ENCODE assay signal across 30 cellular contexts in the genomic region with DNA sequence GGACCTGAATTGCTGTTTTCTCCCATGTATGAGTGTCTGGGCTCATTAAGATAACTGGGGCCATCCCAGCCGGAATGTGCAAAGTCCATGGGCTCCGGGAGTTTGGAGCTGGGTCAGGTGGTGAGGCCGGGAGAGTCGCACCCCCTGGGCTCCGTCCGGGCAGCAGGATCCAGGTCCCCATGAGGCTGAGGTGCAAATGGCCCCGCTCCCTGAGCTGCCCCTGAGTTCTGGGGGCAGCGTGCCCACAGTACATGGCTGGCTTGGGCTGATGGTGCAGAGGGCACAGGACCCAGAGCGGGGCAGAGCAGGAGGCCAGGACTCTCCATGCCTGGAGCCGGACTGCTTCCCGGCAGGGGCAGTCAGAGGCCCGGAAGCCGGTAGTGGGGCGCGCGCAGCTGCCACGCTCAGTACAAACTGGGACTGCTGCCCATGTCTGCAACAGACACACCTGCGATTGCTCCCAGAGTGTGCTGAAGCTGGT.
DNase-seq lines count a peak whose midpoint lies in the region; ATAC-seq, FAIRE-seq and TF ChIP-seq lines count a peak whose summit lies in the region.
"Had no signal": no experiment of that assay in that cellular context is flagged by ENCODE, and none has a peak within 500 bp of the region (broad histone marks: within the 10 kb centered on the region; RNA-seq: fewer than 3 reads in every experiment).

No MANE protein-coding gene starts in this region.

- H3K4me3 ChIP-seq in K562 (no peak overlapping the region), kidney (ENCODE audit: low read length in 2 of 2) (no peak overlapping the region), testis (no peak overlapping the region), mammary epithelial cell (replicated peaks in 1 of 3; ENCODE audit: insufficient read depth in 1 of 3, low read depth in 2 of 3, low read length in 3 of 3) (no peak overlapping the region)
- H3K4me3 ChIP-seq: dorsolateral prefrontal cortex, esophagus squamous epithelium had no signal

- peaks cover 7% of the 10 kb centered on the region for H3K9me3 Mint-ChIP-seq in MCF 10A (ENCODE audit: unreplicated experiment)

- H3K27ac Mint-ChIP-seq in MCF 10A (ENCODE audit: low read depth, unreplicated experiment), result no peak overlapping the region
- H3K27ac Mint-ChIP-seq: activated naive CD8-positive, alpha-beta T cell treated with anti-CD3 and anti-CD28 coated beads, Interleukin-2, amount 50 U/mL, for 24 hours; activated T-cell treated with anti-CD3 and anti-CD28 coated beads, Interleukin-2, amount 50 U/mL, for 24 hours; CD8-positive, alpha-beta T cell; memory B cell; T-helper 1 cell treated with Interleukin-12 subunit alpha and Interleukin-12 subunit beta and Interleukin-4 antibody, amounts not matched to agents 30 μg/mL and 1 μg/mL, for 36 hours; type B pancreatic cell had no signal

- intact Hi-C loops in K562 (cut with micrococcal nuclease), result no loop called here
- intact Hi-C loops in kidney (cut with DNase I), result no loop called here
- intact Hi-C loops in sciatic nerve (cut with DNase I), result loop anchor here (5.0 kb wide), 1 partner anchor 1297 kb away; no protein-coding TSS in a partner anchor
- intact Hi-C loops in testis (cut with DNase I; ENCODE audit: low total_unique reads), result no loop called here
- intact Hi-C loops in MCF 10A (cut with micrococcal nuclease), result no loop called here
- intact Hi-C loops in mammary epithelial cell (cut with micrococcal nuclease), result no loop called here

- no peaks in the 10 kb centered on the region for H3K27me3 Mint-ChIP-seq in MCF 10A (ENCODE audit: insufficient read depth, unreplicated experiment)
- H3K27me3 Mint-ChIP-seq: activated naive CD8-positive, alpha-beta T cell treated with anti-CD3 and anti-CD28 coated beads, Interleukin-2, amount 50 U/mL, for 24 hours; activated T-cell treated with anti-CD3 and anti-CD28 coated beads, Interleukin-2, amount 50 U/mL, for 24 hours; memory B cell; type B pancreatic cell had no signal

- H3K9me1 ChIP-seq in K562 (ENCODE audit: control insufficient read depth, insufficient read depth, low read length), result no peaks in the 10 kb centered on the region

- H3K27ac ChIP-seq in K562 (ENCODE audit: extremely low read depth, low read depth, low read length) (no peak overlapping the region), kidney (ENCODE audit: low read depth in 2 of 2, low read length in 2 of 2) (peak overlapping the region; percentile 16 to 38), testis (no peak overlapping the region), mammary epithelial cell (ENCODE audit: insufficient read depth, low read depth, low read length) (no peak overlapping the region)
- H3K27ac ChIP-seq: esophagus squamous epithelium, foreskin keratinocyte, HL-60, parathyroid adenoma had no signal

- TF ChIP-seq RAD21 in K562 (CRISPR knock-in tag; conservative IDR thresholded peaks at IDR 0.05 in 1 of 2, IDR thresholded peaks at IDR 0.05 in 1 of 2), result no peak

- in situ Hi-C loops in K562 (cut with MboI) (no loop called here), mammary epithelial cell (cut with MboI; ENCODE audit: low sequenced_read_pairs in 2 of 2) (no loop called here)

- no peak for TF ChIP-seq EP300 in K562 (IDR thresholded peaks at IDR 0.05; ENCODE audit: low read length)

- DNase-seq in HuH-7 (ENCODE audit: low spot score), result peak; percentile 69
- DNase-seq in K562 (ENCODE audit: extremely low read depth in 1 of 4, low spot score in 3 of 4), result no peak
- DNase-seq in kidney, result no peak
- DNase-seq in sciatic nerve (ENCODE audit: low spot score), result no peak
- DNase-seq in activated T-cell treated with anti-CD3 and anti-CD28 coated beads for 4 hours, result no peak
- no peak for DNase-seq in testis
- DNase-seq in MCF 10A (ENCODE audit: unreplicated experiment), result no peak
- DNase-seq in mammary epithelial cell, result no peak
- DNase-seq: activated CD4-positive, alpha-beta T cell treated with anti-CD3 and anti-CD28 coated beads, Interleukin-2, amount 50 U/mL, for 1 hour; activated CD4-positive, CD25-positive, alpha-beta regulatory T cell; activated gamma-delta T cell treated with Interleukin-2 at 50 U/mL for 16 hours; activated naive CD8-positive, alpha-beta T cell treated with anti-CD3 and anti-CD28 coated beads, Interleukin-2, amount 50 U/mL, for 24 hours; activated T-cell treated with anti-CD3 and anti-CD28 coated beads, Interleukin-2, amount 50 U/mL, for 24 hours; BE2C; CD8-positive, alpha-beta T cell; cerebellar nuclear complex; esophagus squamous epithelium; Kasumi-1; kidney glomerular epithelial cell; stimulated activated CD4-positive, alpha-beta T cell treated with anti-CD3 and anti-CD28 coated beads, Interleukin-4, amount 100 ng/mL, for 1 hour had no signal

- H3K27me3 ChIP-seq in K562 (ENCODE audit: control insufficient read depth in 2 of 2, insufficient read depth in 2 of 2, low read length in 2 of 2), result no peaks in the 10 kb centered on the region
- no peaks in the 10 kb centered on the region for H3K27me3 ChIP-seq in testis
- H3K27me3 ChIP-seq in mammary epithelial cell (ENCODE audit: insufficient read depth, low read length), result no peaks in the 10 kb centered on the region
- H3K27me3 ChIP-seq: BE2C, dorsolateral prefrontal cortex, esophagus squamous epithelium had no signal

- no peak overlapping the region for H2AFZ ChIP-seq in K562 (ENCODE audit: low read depth, low read length)
- H2AFZ ChIP-seq in mammary epithelial cell (ENCODE audit: low read depth, low read length), result no peak overlapping the region
- H2AFZ ChIP-seq: parathyroid adenoma had no signal

- no peak overlapping the region for H3K4me3 Mint-ChIP-seq in MCF 10A (ENCODE audit: unreplicated experiment)
- H3K4me3 Mint-ChIP-seq: activated naive CD8-positive, alpha-beta T cell treated with anti-CD3 and anti-CD28 coated beads, Interleukin-2, amount 50 U/mL, for 24 hours; activated T-cell treated with anti-CD3 and anti-CD28 coated beads, Interleukin-2, amount 50 U/mL, for 24 hours; CD8-positive, alpha-beta T cell; memory B cell; T-helper 1 cell treated with Interleukin-12 subunit alpha and Interleukin-12 subunit beta and Interleukin-4 antibody, amounts not matched to agents 30 μg/mL and 1 μg/mL, for 36 hours; type B pancreatic cell had no signal

- WGBS in K562 (ENCODE audit: insufficient coverage, low coverage, missing lambda C conversion rate), result 95% methylated on average over 17 of the region's 18 CpGs
- WGBS in testis, 2 donors, result 91 to 93% methylated on average over 6 to 18 of the region's 18 CpGs
- 94% methylated on average over 13 of the region's 18 CpGs for WGBS in mammary epithelial cell (ENCODE audit: low coverage, missing lambda C conversion rate)

- H3K4me1 Mint-ChIP-seq in MCF 10A (ENCODE audit: insufficient read depth, unreplicated experiment), result no peaks in the 10 kb centered on the region
- H3K4me1 Mint-ChIP-seq: activated naive CD8-positive, alpha-beta T cell treated with anti-CD3 and anti-CD28 coated beads, Interleukin-2, amount 50 U/mL, for 24 hours; memory B cell had no signal

- BruUV-seq in K562 (replicated peaks; lab: Mats Ljungman, UMichigan) (no TSS peak), MCF 10A (replicated peaks; lab: Mats Ljungman, UMichigan) (no TSS peak), mammary epithelial cell (replicated peaks; lab: Mats Ljungman, UMichigan) (no TSS peak)

- no peak overlapping the region for H3K4me2 ChIP-seq in K562 (ENCODE audit: insufficient read depth, low read length)
- no peak overlapping the region for H3K4me2 ChIP-seq in mammary epithelial cell (ENCODE audit: insufficient read depth, low read depth, low read length)

- peaks cover 22% of the 10 kb centered on the region for H3K36me3 Mint-ChIP-seq in MCF 10A (ENCODE audit: insufficient read depth, unreplicated experiment)

- 0 out of 2 replicates have a peak, but pooled peaks cover 6% of the 10 kb centered on the region for H4K20me1 ChIP-seq in K562 (replicated peaks; ENCODE audit: control insufficient read depth, insufficient read depth, low read length)
- H4K20me1 ChIP-seq in mammary epithelial cell (ENCODE audit: insufficient read depth, low read length), result no peaks in the 10 kb centered on the region

- H3K36me3 ChIP-seq in K562 (ENCODE audit: control insufficient read depth, insufficient read depth, low read length) (no peaks in the 10 kb centered on the region), kidney (ENCODE audit: control insufficient read depth in 1 of 2, insufficient read depth in 2 of 2, low read length in 2 of 2) (no peaks in the 10 kb centered on the region), testis (ENCODE audit: low read depth, missing control alignments) (no peaks in the 10 kb centered on the region), mammary epithelial cell (ENCODE audit: insufficient read depth, low read length) (peaks cover 1% of the 10 kb centered on the region)

- TF ChIP-seq CTCF in K562 (IDR thresholded peaks at IDR 0.05 in 2 of 3, conservative IDR thresholded peaks at IDR 0.05 in 1 of 3; ENCODE audit: insufficient read depth in 2 of 3, low read depth in 1 of 3, low read length in 3 of 3), result no peak
- no peak for TF ChIP-seq CTCF in kidney (IDR thresholded peaks at IDR 0.05; ENCODE audit: borderline replicate concordance, extremely low read depth, insufficient read depth)
- no peak for TF ChIP-seq CTCF in testis (IDR thresholded peaks at IDR 0.05)
- no peak for TF ChIP-seq CTCF in MCF 10A (IDR thresholded peaks at IDR 0.05; ENCODE audit: unreplicated experiment)
- TF ChIP-seq CTCF in mammary epithelial cell (conservative IDR thresholded peaks at IDR 0.05 in 1 of 2, IDR thresholded peaks at IDR 0.05 in 1 of 2; ENCODE audit: extremely low read depth in 1 of 2, insufficient read depth in 1 of 2, low read depth in 1 of 2, low read length in 2 of 2), result no peak

- H3K79me2 ChIP-seq in K562 (ENCODE audit: control insufficient read depth, insufficient read depth, low read length) (no peaks in the 10 kb centered on the region), mammary epithelial cell (ENCODE audit: insufficient read depth, low read length) (no peaks in the 10 kb centered on the region)
- H3K79me2 ChIP-seq: parathyroid adenoma had no signal

- no peak overlapping the region for H3K9ac ChIP-seq in K562 (ENCODE audit: insufficient read depth in 1 of 2, low read depth in 2 of 2, low read length in 2 of 2)
- no peak overlapping the region for H3K9ac ChIP-seq in kidney (ENCODE audit: low read length in 2 of 2)
- no peak overlapping the region for H3K9ac ChIP-seq in mammary epithelial cell (ENCODE audit: insufficient read depth, low read length)
- H3K9ac ChIP-seq: parathyroid adenoma had no signal

- TF ChIP-seq POLR2A in K562 (conservative IDR thresholded peaks at IDR 0.05) (no peak), testis (IDR thresholded peaks at IDR 0.05) (no peak)

- FAIRE-seq in K562 (lab: Jason Lieb, UNC) (no peak), kidney (lab: Jason Lieb, UNC) (no peak)
- FAIRE-seq: GM18507, GM19239, H1 had no signal

- dilution Hi-C loops in mammary epithelial cell (cut with HindIII; ENCODE audit: low sequenced_read_pairs), result no loop called here

- H3K9me3 ChIP-seq in K562 (replicated peaks; ENCODE audit: control insufficient read depth, insufficient read depth, low read depth, low read length) (peaks cover 3% of the 10 kb centered on the region; the same call in 1 of the 2 replicates), kidney (ENCODE audit: control insufficient read depth in 1 of 2, low read length in 2 of 2) (peaks cover 2% of the 10 kb centered on the region in 2 donors), testis (no peaks in the 10 kb centered on the region), mammary epithelial cell (replicated peaks; ENCODE audit: insufficient read depth, low read length) (peaks cover 5% of the 10 kb centered on the region)
- H3K9me3 ChIP-seq: BE2C had no signal

- POLR2A ChIA-PET in K562 (lab: Yijun Ruan, JAX) (interaction anchor here (1.4 kb wide), 1 partner anchor 11 kb away, joined by 6 read pairs; no protein-coding TSS in a partner anchor), MCF 10A (lab: Yijun Ruan, JAX) (no interaction called here)

- ATAC-seq in K562 (no peak), sciatic nerve (peak; percentile 21)
- ATAC-seq: activated naive CD8-positive, alpha-beta T cell treated with anti-CD3 and anti-CD28 coated beads, Interleukin-2, amount 50 U/mL, for 24 hours; CD8-positive, alpha-beta T cell; foreskin keratinocyte had no signal

- CTCF ChIA-PET in K562 (lab: Yijun Ruan, JAX; ENCODE audit: low intra/inter-chr PET ratio) (interaction anchor here (0.7 kb wide), 1 partner anchor 30 kb away, joined by 3 read pairs; no protein-coding TSS in a partner anchor), MCF 10A (lab: Yijun Ruan, JAX) (interaction anchor here (0.7 kb wide), 1 partner anchor 10 kb away, joined by 3 read pairs; no protein-coding TSS in a partner anchor), mammary epithelial cell (lab: Charles Lee; ENCODE audit: low non-redundant PET) (no interaction called here)

- H3K4me1 ChIP-seq in K562 (replicated peaks in 1 of 2; ENCODE audit: control insufficient read depth in 2 of 2, insufficient read depth in 2 of 2, low read length in 2 of 2), result peaks cover 0 to 22% of the 10 kb centered on the region in 2 experiments; a peak in 2 of 5 replicates
- H3K4me1 ChIP-seq in kidney (ENCODE audit: control insufficient read depth in 1 of 2, insufficient read depth in 1 of 2, low read depth in 1 of 2, low read length in 2 of 2), result peaks cover 13 to 20% of the 10 kb centered on the region in 2 donors
- H3K4me1 ChIP-seq in testis, result peaks cover 11% of the 10 kb centered on the region
- H3K4me1 ChIP-seq in mammary epithelial cell (ENCODE audit: insufficient read depth, low read length), result no peaks in the 10 kb centered on the region
- H3K4me1 ChIP-seq: foreskin keratinocyte, parathyroid adenoma had no signal

Comparison
In these comparisons a context has a peak if more than half of its experiments do, and no peak if none do; other contexts are left out.
1. H3K27ac ChIP-seq: peak in kidney (2 of 2); none in K562 (single experiment), testis (0 of 2) and mammary epithelial cell (single experiment).